ENCODE assay signal across 13 cellular contexts in genomic region chr3:164451083-164451910, GRCh38.
DNase-seq lines count a peak whose midpoint lies in the region; ATAC-seq and TF ChIP-seq lines count a peak whose summit lies in the region.
"Had no signal": no experiment of that assay in that cellular context is flagged by ENCODE, and none has a peak within 500 bp of the region (broad histone marks: within the 10 kb centered on the region; RNA-seq: fewer than 3 reads in every experiment).

No MANE protein-coding gene starts in this region.

- H3K9me3 ChIP-seq in H9 (ENCODE audit: control insufficient read depth, low read depth, low read length) (no peaks in the 10 kb centered on the region), adipocyte (ENCODE audit: control insufficient read depth, low read length) (peaks cover 5% of the 10 kb centered on the region), right cardiac atrium (ENCODE audit: control insufficient read depth, low read length) (no peaks in the 10 kb centered on the region), stomach (peaks cover 0 to 8% (median 6%) of the 10 kb centered on the region in 4 donors), lower lobe of right lung (no peaks in the 10 kb centered on the region)

- peaks cover 0 to 7% (median 0%) of the 10 kb centered on the region in 3 experiments; a peak in 4 of 7 replicates for H3K36me3 Mint-ChIP-seq in H9 (ENCODE audit: insufficient read depth in 1 of 3, low read depth in 3 of 3)
- H3K36me3 Mint-ChIP-seq in activated naive CD4-positive, alpha-beta T cell treated with anti-CD3 and anti-CD28 coated beads, Interleukin-2, amount 10 ng/mL, durations not matched to agents 7 days and 5 days = no peaks in the 10 kb centered on the region
- H3K36me3 Mint-ChIP-seq: activated naive CD8-positive, alpha-beta T cell treated with anti-CD3 and anti-CD28 coated beads for 36 hours had no signal

- intact Hi-C loops in right cardiac atrium (cut with DNase I) = no loop called here
- intact Hi-C loops in stomach (cut with DNase I; ENCODE audit: low total_unique reads) = no loop called here
- intact Hi-C loops in lower lobe of right lung (cut with DNase I) = no loop called here

- H3K23me2 ChIP-seq in H9 (ENCODE audit: insufficient read length, low read depth, low read length, poor library complexity, severe bottlenecking) = no peaks in the 10 kb centered on the region

- H2BK20ac ChIP-seq in H9 (ENCODE audit: low read depth, low read length, poor library complexity, severe bottlenecking) = no peak overlapping the region

- no peak overlapping the region for H3K56ac ChIP-seq in H9 (ENCODE audit: insufficient read length, low read depth, low read length)

- H3K27me3 ChIP-seq in H9 (ENCODE audit: insufficient read depth, low read length) (no peaks in the 10 kb centered on the region), adipocyte (replicated peaks; ENCODE audit: control insufficient read depth, insufficient read depth, low read length) (no peaks in the 10 kb centered on the region), right cardiac atrium (ENCODE audit: control insufficient read depth, insufficient read depth) (no peaks in the 10 kb centered on the region), stomach (no peaks in the 10 kb centered on the region), lower lobe of right lung (ENCODE audit: low read depth) (no peaks in the 10 kb centered on the region)

- H4K5ac ChIP-seq in H9 (ENCODE audit: insufficient read length, low read depth, low read length) = no peak overlapping the region

- no peak for TF ChIP-seq POLR2A in stomach (IDR thresholded peaks at IDR 0.05)

- no peak overlapping the region for H2BK120ac ChIP-seq in H9 (ENCODE audit: low read depth, low read length, poor library complexity, severe bottlenecking)

- CTCF ChIA-PET in activated naive CD4-positive, alpha-beta T cell treated with anti-CD3 and anti-CD28 coated beads, Interleukin-2, amount 10 ng/mL, durations not matched to agents 7 days and 5 days (lab: Charles Lee) = no interaction called here

- H3T11ph ChIP-seq in H9 (ENCODE audit: low read length) = no peak overlapping the region

- H3K4me1 ChIP-seq in H9 (ENCODE audit: insufficient read depth, low read length) (no peaks in the 10 kb centered on the region), adipocyte (ENCODE audit: control insufficient read depth, insufficient read depth, low read length) (peaks cover 19% of the 10 kb centered on the region), right cardiac atrium (ENCODE audit: control insufficient read depth, insufficient read depth, low read length) (no peaks in the 10 kb centered on the region), stomach (no peaks in the 10 kb centered on the region), lower lobe of right lung (no peaks in the 10 kb centered on the region)

- no peaks in the 10 kb centered on the region for H3K79me2 ChIP-seq in H9 (ENCODE audit: insufficient read depth, low read length)

- H3K4me1 Mint-ChIP-seq in H9 = peaks cover 8% of the 10 kb centered on the region in 2 experiments
- H3K4me1 Mint-ChIP-seq in activated naive CD4-positive, alpha-beta T cell treated with anti-CD3 and anti-CD28 coated beads, Interleukin-2, amount 10 ng/mL, durations not matched to agents 7 days and 5 days = no peaks in the 10 kb centered on the region
- H3K4me1 Mint-ChIP-seq: activated naive CD8-positive, alpha-beta T cell treated with anti-CD3 and anti-CD28 coated beads for 36 hours; B cell had no signal

- no peak overlapping the region for H4K8ac ChIP-seq in H9 (replicated peaks; ENCODE audit: insufficient read length, low read depth, low read length)

- H3K36me3 ChIP-seq in adipocyte (ENCODE audit: control insufficient read depth, insufficient read depth, low read length, severe bottlenecking) (no peaks in the 10 kb centered on the region), stomach (no peaks in the 10 kb centered on the region), lower lobe of right lung (no peaks in the 10 kb centered on the region)

- H3K9ac ChIP-seq in H9 (ENCODE audit: extremely low read depth, insufficient read length, low read length) (no peak overlapping the region), adipocyte (ENCODE audit: low read length) (peak overlapping the region; percentile 61)

- H3K4me3 Mint-ChIP-seq in H9 = no peak overlapping the region
- no peak overlapping the region for H3K4me3 Mint-ChIP-seq in activated naive CD4-positive, alpha-beta T cell treated with anti-CD3 and anti-CD28 coated beads, Interleukin-2, amount 10 ng/mL, durations not matched to agents 7 days and 5 days
- H3K4me3 Mint-ChIP-seq: activated naive CD8-positive, alpha-beta T cell treated with anti-CD3 and anti-CD28 coated beads for 36 hours; B cell had no signal

- no peaks in the 10 kb centered on the region for H3K27me3 Mint-ChIP-seq in H9 (ENCODE audit: low read depth)
- H3K27me3 Mint-ChIP-seq in activated naive CD4-positive, alpha-beta T cell treated with anti-CD3 and anti-CD28 coated beads, Interleukin-2, amount 10 ng/mL, durations not matched to agents 7 days and 5 days = no peaks in the 10 kb centered on the region
- H3K27me3 Mint-ChIP-seq: activated naive CD8-positive, alpha-beta T cell treated with anti-CD3 and anti-CD28 coated beads for 36 hours; B cell had no signal

- no peak overlapping the region for H2AK5ac ChIP-seq in H9 (ENCODE audit: insufficient read length, low read length)

- no peak overlapping the region for H4K91ac ChIP-seq in H9 (ENCODE audit: insufficient read length, low read depth, low read length)

- H3K14ac ChIP-seq in H9 (ENCODE audit: insufficient read depth, low read length) = no peak overlapping the region

- H3K4me2 ChIP-seq in H9 (ENCODE audit: insufficient read depth, insufficient read length, low read length) = no peak overlapping the region

- no peaks in the 10 kb centered on the region for H3K79me1 ChIP-seq in H9 (ENCODE audit: insufficient read depth, low read depth, low read length, poor library complexity, severe bottlenecking)

- H2BK5ac ChIP-seq in H9 (ENCODE audit: insufficient read length, low read length) = no peak overlapping the region

- peak overlapping the region; percentile 90 for H2AFZ ChIP-seq in H9 (ENCODE audit: low read length)

- no peak overlapping the region for H3K4ac ChIP-seq in H9 (ENCODE audit: low read depth, low read length)

- H3K27ac ChIP-seq in H9 (ENCODE audit: insufficient read length, low read depth, low read length) = no peak overlapping the region
- H3K27ac ChIP-seq in right cardiac atrium (ENCODE audit: low read length) = peak overlapping the region; percentile 17
- H3K27ac ChIP-seq in stomach = peak overlapping the region in 3 of 5 donors; percentile 50 to 68 (median 64)
- H3K27ac ChIP-seq in lower lobe of right lung = no peak overlapping the region
- H3K27ac ChIP-seq: VCaP had no signal

- no CpG with 5 or more reads among the region's 5 CpGs for WGBS in H9 (ENCODE audit: extremely low coverage, insufficient read length, low lambda C conversion rate)
- 56% methylated on average over 5 of the region's 5 CpGs for WGBS in right cardiac atrium
- WGBS in stomach, 5 donors = 55 to 72% (median 67%) methylated on average over 4 to 5 of the region's 5 CpGs

- H3K4me3 ChIP-seq in adipocyte (ENCODE audit: low read length) (peak overlapping the region; percentile 71), right cardiac atrium (ENCODE audit: low read length) (peak overlapping the region; percentile 18), stomach (no peak overlapping the region), lower lobe of right lung (no peak overlapping the region)

- H2BK12ac ChIP-seq in H9 (ENCODE audit: insufficient read length, low read depth, low read length) = no peak overlapping the region

- DNase-seq in H9 = peak; percentile 78
- peak; percentile 49 for DNase-seq in adipocyte (ENCODE audit: low read depth)
- peak in 2 of 3 donors; percentile 31 to 73 for DNase-seq in right cardiac atrium
- DNase-seq in stomach = no peak
- no peak for DNase-seq in HK-2 (ENCODE audit: unreplicated experiment)
- no peak for DNase-seq in activated naive CD4-positive, alpha-beta T cell treated with anti-CD3 and anti-CD28 coated beads, Interleukin-2, amount 10 ng/mL, durations not matched to agents 7 days and 5 days
- no peak for DNase-seq in lower lobe of right lung
- DNase-seq: activated naive CD8-positive, alpha-beta T cell treated with anti-CD3 and anti-CD28 coated beads for 36 hours; NCI-H69; SHP77 treated with DMSO at 0.1 percent for 48 hours had no signal

- H3K27ac Mint-ChIP-seq in H9 = peak overlapping the region in 2 of 3 experiments; percentile 25 to 62; a peak in 3 of 7 replicates
- H3K27ac Mint-ChIP-seq in activated naive CD4-positive, alpha-beta T cell treated with anti-CD3 and anti-CD28 coated beads, Interleukin-2, amount 10 ng/mL, durations not matched to agents 7 days and 5 days = no peak overlapping the region
- H3K27ac Mint-ChIP-seq: activated naive CD8-positive, alpha-beta T cell treated with anti-CD3 and anti-CD28 coated beads for 36 hours; B cell had no signal

- TF ChIP-seq EP300 in stomach (IDR thresholded peaks at IDR 0.05) = no peak

- ATAC-seq in right cardiac atrium (peak; percentile 86 to 89), lower lobe of right lung (no peak), GM21619 (IDR thresholded peaks at IDR 0.05; ENCODE audit: unreplicated experiment) (no peak)

- H3K23ac ChIP-seq in H9 (ENCODE audit: insufficient read length, low read depth, low read length) = no peak overlapping the region

- H3K18ac ChIP-seq in H9 (ENCODE audit: insufficient read length, low read depth, low read length) = no peak overlapping the region

- no peaks in the 10 kb centered on the region for H4K20me1 ChIP-seq in H9 (ENCODE audit: control insufficient read depth, insufficient read depth, insufficient read length)

- peaks cover 5 to 19% of the 10 kb centered on the region in 2 experiments; a peak in 4 of 5 replicates for H3K9me3 Mint-ChIP-seq in H9
- H3K9me3 Mint-ChIP-seq in activated naive CD4-positive, alpha-beta T cell treated with anti-CD3 and anti-CD28 coated beads, Interleukin-2, amount 10 ng/mL, durations not matched to agents 7 days and 5 days = peaks cover 21% of the 10 kb centered on the region

- H2BK15ac ChIP-seq in H9 (ENCODE audit: low read depth, low read length) = no peak overlapping the region

- TF ChIP-seq CTCF in H9 (conservative IDR thresholded peaks at IDR 0.05) = no peak
- TF ChIP-seq CTCF in stomach (IDR thresholded peaks at IDR 0.05) = no peak
- TF ChIP-seq CTCF in lower lobe of right lung (IDR thresholded peaks at IDR 0.05) = no peak

Comparison
In these comparisons a context has a peak if more than half of its experiments do, and no peak if none do; other contexts are left out.
1. DNase-seq: peak in H9 (single experiment), adipocyte (single experiment) and right cardiac atrium (2 of 3); none in stomach (single experiment), HK-2 (single experiment), activated naive CD4-positive, alpha-beta T cell treated with anti-CD3 and anti-CD28 coated beads, Interleukin-2, amount 10 ng/mL, durations not matched to agents 7 days and 5 days (single experiment) and lower lobe of right lung (single experiment).
2. H3K27ac ChIP-seq: peak in right cardiac atrium (single experiment) and stomach (3 of 5); none in H9 (single experiment) and lower lobe of right lung (single experiment).
3. H3K4me3 ChIP-seq: peak in adipocyte (single experiment) and right cardiac atrium (single experiment); none in stomach (0 of 4) and lower lobe of right lung (single experiment).
4. ATAC-seq: peak in right cardiac atrium (2 of 2); none in lower lobe of right lung (0 of 2) and GM21619 (single experiment).